ENCODE assay signal across 1 cellular context in the genomic region with DNA sequence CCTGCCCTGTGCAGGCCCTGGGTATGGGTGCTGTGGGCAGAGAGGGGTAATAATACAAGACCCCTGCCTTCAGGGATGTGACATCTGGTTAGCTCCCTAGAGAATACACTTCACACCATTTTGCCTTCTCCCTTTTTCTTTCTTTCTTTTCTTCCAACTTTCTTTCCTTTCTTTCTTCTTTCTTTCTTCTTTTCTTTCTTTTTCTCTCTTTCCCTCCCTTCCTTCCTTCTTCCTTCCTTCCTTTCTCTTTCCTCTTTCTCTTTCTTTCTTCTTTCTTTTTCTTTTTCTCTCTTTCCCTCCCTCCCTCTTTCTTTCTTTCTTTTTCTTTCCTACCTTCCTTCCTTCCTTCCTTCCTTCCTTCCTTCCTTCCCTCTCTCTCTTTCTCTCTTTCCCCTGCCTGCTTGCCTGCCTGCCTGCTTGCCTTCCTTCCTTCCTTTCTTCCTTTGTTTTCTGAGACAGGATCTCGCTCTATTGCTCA.
TF ChIP-seq lines count a peak whose summit lies in the region.

No MANE protein-coding gene starts in this region.

TF ChIP-seq in K562, 482 proteins besides CTCF, POLR2A, EP300 and RAD21 (continued from another document):
- TF ChIP-seq, protein P1, sequence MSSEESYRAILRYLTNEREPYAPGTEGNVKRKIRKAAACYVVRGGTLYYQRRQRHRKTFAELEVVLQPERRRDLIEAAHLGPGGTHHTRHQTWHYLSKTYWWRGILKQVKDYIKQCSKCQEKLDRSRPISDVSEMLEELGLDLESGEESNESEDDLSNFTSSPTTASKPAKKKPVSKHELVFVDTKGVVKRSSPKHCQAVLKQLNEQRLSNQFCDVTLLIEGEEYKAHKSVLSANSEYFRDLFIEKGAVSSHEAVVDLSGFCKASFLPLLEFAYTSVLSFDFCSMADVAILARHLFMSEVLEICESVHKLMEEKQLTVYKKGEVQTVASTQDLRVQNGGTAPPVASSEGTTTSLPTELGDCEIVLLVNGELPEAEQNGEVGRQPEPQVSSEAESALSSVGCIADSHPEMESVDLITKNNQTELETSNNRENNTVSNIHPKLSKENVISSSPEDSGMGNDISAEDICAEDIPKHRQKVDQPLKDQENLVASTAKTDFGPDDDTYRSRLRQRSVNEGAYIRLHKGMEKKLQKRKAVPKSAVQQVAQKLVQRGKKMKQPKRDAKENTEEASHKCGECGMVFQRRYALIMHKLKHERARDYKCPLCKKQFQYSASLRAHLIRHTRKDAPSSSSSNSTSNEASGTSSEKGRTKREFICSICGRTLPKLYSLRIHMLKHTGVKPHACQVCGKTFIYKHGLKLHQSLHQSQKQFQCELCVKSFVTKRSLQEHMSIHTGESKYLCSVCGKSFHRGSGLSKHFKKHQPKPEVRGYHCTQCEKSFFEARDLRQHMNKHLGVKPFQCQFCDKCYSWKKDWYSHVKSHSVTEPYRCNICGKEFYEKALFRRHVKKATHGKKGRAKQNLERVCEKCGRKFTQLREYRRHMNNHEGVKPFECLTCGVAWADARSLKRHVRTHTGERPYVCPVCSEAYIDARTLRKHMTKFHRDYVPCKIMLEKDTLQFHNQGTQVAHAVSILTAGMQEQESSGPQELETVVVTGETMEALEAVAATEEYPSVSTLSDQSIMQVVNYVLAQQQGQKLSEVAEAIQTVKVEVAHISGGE (CRISPR knock-in tag; IDR thresholded peaks at IDR 0.05) = no peak
- TF ChIP-seq HDAC1 (IDR thresholded peaks at IDR 0.05) (no peak), FOXA1 (IDR thresholded peaks at IDR 0.05; ENCODE audit: borderline replicate concordance) (no peak), ZNF589 (CRISPR knock-in tag; IDR thresholded peaks at IDR 0.05; ENCODE audit: low read depth) (no peak), CBX5 (IDR thresholded peaks at IDR 0.05; ENCODE audit: borderline replicate concordance, low read depth) (no peak), ZKSCAN3 (CRISPR knock-in tag; IDR thresholded peaks at IDR 0.05) (no peak), FOXK1 (CRISPR knock-in tag; IDR thresholded peaks at IDR 0.05; ENCODE audit: borderline replicate concordance) (no peak)
